ENCODE assay signal across 23 cellular contexts in genomic region chr19:5814847-5815246, GRCh38. TPM values are rescaled to one million over a fixed set of nuclear protein-coding genes. Genes with fewer than 3 reads are reported as not detected.
DNase-seq lines count a peak whose midpoint lies in the region; ATAC-seq and TF ChIP-seq lines count a peak whose summit lies in the region.
"Had no signal": no experiment of that assay in that cellular context is flagged by ENCODE, and none has a peak within 500 bp of the region (broad histone marks: within the 10 kb centered on the region; RNA-seq: fewer than 3 reads in every experiment).

No MANE protein-coding gene starts in this region.

- H3K9me3 Mint-ChIP-seq in nephron progenitor cell: no peaks in the 10 kb centered on the region
- H3K9me3 Mint-ChIP-seq in activated CD8-positive, alpha-beta T cell treated with anti-CD3 and anti-CD28 coated beads, Interleukin-2, amount 10 ng/mL, durations not matched to agents 7 days and 5 days (ENCODE audit: insufficient read depth): no peaks in the 10 kb centered on the region
- H3K9me3 Mint-ChIP-seq: CD8-positive, alpha-beta T cell had no signal

- TF ChIP-seq POLR2A in upper lobe of left lung (IDR thresholded peaks at IDR 0.05): no peak

- TF ChIP-seq CTCF in WERI-Rb-1 (IDR thresholded peaks at IDR 0.05; ENCODE audit: low read depth, low read length) (no peak), nephron progenitor cell (IDR thresholded peaks at IDR 0.05) (no peak), upper lobe of left lung (IDR thresholded peaks at IDR 0.05) (no peak)

- H3K27ac ChIP-seq in HUES64 (ENCODE audit: low read depth, low read length) (no peak overlapping the region), WERI-Rb-1 (0 out of 2 replicates have a peak overlapping the region, but pooled peaks have one; percentile 0), upper lobe of left lung (no peak overlapping the region)
- H3K27ac ChIP-seq: SK-N-MC had no signal

- peak overlapping the region; percentile 84 for H3K27ac Mint-ChIP-seq in nephron progenitor cell
- H3K27ac Mint-ChIP-seq in activated CD8-positive, alpha-beta T cell treated with anti-CD3 and anti-CD28 coated beads, Interleukin-2, amount 10 ng/mL, durations not matched to agents 7 days and 5 days: no peak overlapping the region
- H3K27ac Mint-ChIP-seq: CD8-positive, alpha-beta T cell had no signal

- no peak for TF ChIP-seq EP300 in upper lobe of left lung (IDR thresholded peaks at IDR 0.05)

- peak overlapping the region; percentile 36; the same call in 1 of the 2 replicates for H3K9ac ChIP-seq in HUES64 (ENCODE audit: low read depth, low read length)

- H3K4me3 Mint-ChIP-seq in nephron progenitor cell: no peak overlapping the region
- no peak overlapping the region for H3K4me3 Mint-ChIP-seq in activated CD8-positive, alpha-beta T cell treated with anti-CD3 and anti-CD28 coated beads, Interleukin-2, amount 10 ng/mL, durations not matched to agents 7 days and 5 days
- H3K4me3 Mint-ChIP-seq: CD8-positive, alpha-beta T cell had no signal

- POLR2A ChIA-PET in activated CD8-positive, alpha-beta T cell treated with anti-CD3 and anti-CD28 coated beads, Interleukin-2, amount 10 ng/mL, durations not matched to agents 7 days and 5 days (lab: Charles Lee): no interaction called here

- DNase-seq in WERI-Rb-1 (peak; percentile 35), nephron progenitor cell (no peak), upper lobe of left lung (no peak), AG08395 (ENCODE audit: low spot score) (no peak)
- DNase-seq in stimulated activated CD4-positive, alpha-beta T cell treated with anti-CD3 and anti-CD28 coated beads, Interleukin-2, amount 100 ng/mL, for 48 hours: no peak
- DNase-seq in activated CD8-positive, alpha-beta T cell treated with anti-CD3 and anti-CD28 coated beads, Interleukin-2, amount 10 ng/mL, durations not matched to agents 7 days and 5 days: no peak
- DNase-seq: ACHN; AML-193; C1 segment of cervical spinal cord; CD8-positive, alpha-beta T cell; DMS153; IMR-90; MV-4-11; NCI-H1105 treated with DMSO at 0.1 percent for 48 hours; NCI-H2029 treated with DMSO at 0.1 percent for 48 hours; NCI-H524 treated with DMSO at 0.1 percent for 48 hours; SHP77 treated with DMSO at 0.1 percent for 48 hours had no signal

- H3K9me3 ChIP-seq in HUES64 (ENCODE audit: insufficient read depth, low read depth, low read length) (no peaks in the 10 kb centered on the region), WERI-Rb-1 (ENCODE audit: severe bottlenecking) (no peaks in the 10 kb centered on the region), upper lobe of left lung (no peaks in the 10 kb centered on the region)
- H3K9me3 ChIP-seq: HAP-1 had no signal

- H3K27me3 Mint-ChIP-seq in nephron progenitor cell (ENCODE audit: low read depth, poor library complexity): peaks cover 22% of the 10 kb centered on the region
- peaks cover 2% of the 10 kb centered on the region for H3K27me3 Mint-ChIP-seq in activated CD8-positive, alpha-beta T cell treated with anti-CD3 and anti-CD28 coated beads, Interleukin-2, amount 10 ng/mL, durations not matched to agents 7 days and 5 days (ENCODE audit: low read depth)

- 82% methylated on average over 12 of the region's 12 CpGs for whole genome bisulfite sequencing in HUES64
- 56 to 68% methylated on average over 7 to 12 of the region's 12 CpGs for WGBS in upper lobe of left lung, 2 donors

- CTCF ChIA-PET in activated CD8-positive, alpha-beta T cell treated with anti-CD3 and anti-CD28 coated beads, Interleukin-2, amount 10 ng/mL, durations not matched to agents 7 days and 5 days (lab: Charles Lee): interaction anchor here (3.6 kb wide), 1 partner anchor 11 kb away, joined by 23 read pairs; the partner anchor contains the start of gene NRTN

- no peaks in the 10 kb centered on the region for H3K4me1 ChIP-seq in HUES64 (ENCODE audit: insufficient read depth, low read length)
- no peaks in the 10 kb centered on the region for H3K4me1 ChIP-seq in upper lobe of left lung
- H3K4me1 ChIP-seq: HAP-1 had no signal

- H3K27me3 ChIP-seq in HUES64 (ENCODE audit: insufficient read depth, low read length) (no peaks in the 10 kb centered on the region), WERI-Rb-1 (ENCODE audit: insufficient read depth, low read depth, severe bottlenecking) (no peaks in the 10 kb centered on the region), upper lobe of left lung (no peaks in the 10 kb centered on the region)

- H3K36me3 ChIP-seq in HUES64 (ENCODE audit: insufficient read depth, low read length) (no peaks in the 10 kb centered on the region), WERI-Rb-1 (no peaks in the 10 kb centered on the region), upper lobe of left lung (no peaks in the 10 kb centered on the region)
- H3K36me3 ChIP-seq: HAP-1 had no signal

- peak; percentile 11 to 16 for ATAC-seq in upper lobe of left lung (ENCODE audit: low FRiP score in 2 of 2)
- no peak for ATAC-seq in activated CD8-positive, alpha-beta T cell treated with anti-CD3 and anti-CD28 coated beads, Interleukin-2, amount 10 ng/mL, durations not matched to agents 7 days and 5 days
- ATAC-seq: CD8-positive, alpha-beta T cell had no signal

- peaks cover 10% of the 10 kb centered on the region for H3K4me1 Mint-ChIP-seq in nephron progenitor cell
- H3K4me1 Mint-ChIP-seq in activated CD8-positive, alpha-beta T cell treated with anti-CD3 and anti-CD28 coated beads, Interleukin-2, amount 10 ng/mL, durations not matched to agents 7 days and 5 days (ENCODE audit: low read depth): no peaks in the 10 kb centered on the region

- H3K4me3 ChIP-seq in HUES64 (ENCODE audit: low read length) (no peak overlapping the region), WERI-Rb-1 (ENCODE audit: low read depth, low read length) (no peak overlapping the region), upper lobe of left lung (no peak overlapping the region)
- H3K4me3 ChIP-seq: HAP-1, SK-N-MC had no signal

- H3K36me3 Mint-ChIP-seq in nephron progenitor cell (ENCODE audit: low read depth): no peaks in the 10 kb centered on the region
- no peaks in the 10 kb centered on the region for H3K36me3 Mint-ChIP-seq in activated CD8-positive, alpha-beta T cell treated with anti-CD3 and anti-CD28 coated beads, Interleukin-2, amount 10 ng/mL, durations not matched to agents 7 days and 5 days (ENCODE audit: low read depth)
- H3K36me3 Mint-ChIP-seq: CD8-positive, alpha-beta T cell had no signal

RNA-seq across cellular contexts. Expression of gene NRTN, which starts 10.0 kb away (rescaled TPM):
- polyA plus RNA-seq in HUES64 (2013, experiment 1 of 2): 2.9 TPM
- 4.3 TPM for polyA plus RNA-seq in HUES64 (2013, experiment 2 of 2)
- 10 to 100 TPM in 1 of 6 donors, 1 to 10 TPM in 4, under 1 TPM in 1; 0.77 to 13.3 (median 4.5) TPM for total RNA-seq in upper lobe of left lung
- total RNA-seq in activated CD8-positive, alpha-beta T cell treated with anti-CD3 and anti-CD28 coated beads, Interleukin-2, amount 10 ng/mL, durations not matched to agents 7 days and 5 days: not detected
- total RNA-seq: RPMI7951 had no signal

RNA-seq across cellular contexts. Expression of gene DUS3L, which starts 23.9 kb away (rescaled TPM):
- polyA plus RNA-seq in HUES64 (2013, experiment 1 of 2): 29.4 TPM
- polyA plus RNA-seq in HUES64 (2013, experiment 2 of 2): 29.8 TPM
- 10 to 100 TPM; 31.4 to 88.0 (median 43.1) TPM for total RNA-seq in upper lobe of left lung
- total RNA-seq in activated CD8-positive, alpha-beta T cell treated with anti-CD3 and anti-CD28 coated beads, Interleukin-2, amount 10 ng/mL, durations not matched to agents 7 days and 5 days: 10 to 100 TPM; 56.6 to 66.3 TPM

RNA-seq across cellular contexts. Expression of gene FUT6, which starts 24.7 kb away (rescaled TPM):
- not detected for polyA plus RNA-seq in HUES64 (2013, experiment 1 of 2)
- not detected for polyA plus RNA-seq in HUES64 (2013, experiment 2 of 2)
- 1 to 10 TPM in 2 of 6 donors, under 1 TPM in 4; 0.30 to 3.6 (median 0.82) TPM for total RNA-seq in upper lobe of left lung
- under 1 TPM; 0.16 to 0.18 TPM for total RNA-seq in activated CD8-positive, alpha-beta T cell treated with anti-CD3 and anti-CD28 coated beads, Interleukin-2, amount 10 ng/mL, durations not matched to agents 7 days and 5 days
- total RNA-seq: CD8-positive, alpha-beta T cell; G401; HT1080; IMR-90; RPMI7951 had no signal
- polyA plus RNA-seq: IMR-90 had no signal

RNA-seq across cellular contexts. Expression of gene PRR22, which starts 30.3 kb away (rescaled TPM):
- 3.7 TPM for polyA plus RNA-seq in HUES64 (2013, experiment 1 of 2)
- 2.2 TPM for polyA plus RNA-seq in HUES64 (2013, experiment 2 of 2)
- 1 to 10 TPM; 1.8 to 4.4 (median 3.4) TPM for total RNA-seq in upper lobe of left lung
- total RNA-seq in activated CD8-positive, alpha-beta T cell treated with anti-CD3 and anti-CD28 coated beads, Interleukin-2, amount 10 ng/mL, durations not matched to agents 7 days and 5 days: 1 to 10 TPM; 5.7 to 6.0 TPM
- total RNA-seq: IMR-90 had no signal

RNA-seq across cellular contexts. Expression of gene FUT3, which starts 36.4 kb away (rescaled TPM):
- polyA plus RNA-seq in HUES64 (2013, experiment 1 of 2): not detected
- not detected for polyA plus RNA-seq in HUES64 (2013, experiment 2 of 2)
- total RNA-seq in upper lobe of left lung: 10 to 100 TPM in 4 of 6 donors, 1 to 10 TPM in 2; 4.2 to 19.5 (median 12.7) TPM
- total RNA-seq in activated CD8-positive, alpha-beta T cell treated with anti-CD3 and anti-CD28 coated beads, Interleukin-2, amount 10 ng/mL, durations not matched to agents 7 days and 5 days: not detected
- total RNA-seq: G401, HT1080, IMR-90, RPMI7951 had no signal
- polyA plus RNA-seq: IMR-90 had no signal
